Comparison of ENCODE assay signal across 31 cellular contexts in genomic region chr18:13213036-13213795, GRCh38. TPM values are rescaled to one million over a fixed set of nuclear protein-coding genes. Genes with fewer than 3 reads are reported as not detected.
"Had no signal": no experiment of that assay in that cellular context is flagged by ENCODE, and none has a peak within 500 bp of the region (broad histone marks: within the 10 kb centered on the region; RNA-seq: fewer than 3 reads in every experiment).

No MANE protein-coding gene starts in this region.

- H3K9me3 Mint-ChIP-seq: activated B cell treated with CpG ODN at 0.5 μM for 24 hours; activated CD8-positive, alpha-beta T cell treated with anti-CD3 and anti-CD28 coated beads for 36 hours; activated T-cell treated with anti-CD3 and anti-CD28 coated beads, Interleukin-2, amount 50 U/mL, for 4 hours; activated T-helper 17 cell treated with anti-CD3 and anti-CD28 coated beads, Interleukin-2, amount 50 U/mL, for 72 hours; effector memory CD8-positive, alpha-beta T cell; T-helper 2 cell treated with Interferon-gamma antibody and Interleukin-4, amounts not matched to agents 5 μg/mL and 100 μg/mL, for 36 hours had no signal

- H3K27ac ChIP-seq: brain microvascular endothelial cell, esophagus squamous epithelium, gastroesophageal sphincter, WERI-Rb-1 had no signal

- DNase-seq: activated B cell treated with CpG ODN at 0.5 μM for 24 hours; activated CD4-positive, alpha-beta T cell treated with anti-CD3 and anti-CD28 coated beads for 48 hours; activated CD4-positive, alpha-beta T cell treated with anti-CD3 and anti-CD28 coated beads, Interleukin-2, amount 50 U/mL, for 1 hour; activated CD4-positive, alpha-beta T cell treated with anti-CD3 and anti-CD28 coated beads, Interleukin-2, amount 50 U/mL, for 48 hours; activated CD8-positive, alpha-beta memory T cell treated with anti-CD3 and anti-CD28 coated beads for 24 hours; activated CD8-positive, alpha-beta T cell treated with anti-CD3 and anti-CD28 coated beads for 36 hours; activated effector memory CD4-positive, alpha-beta T cell treated with Interleukin-2 at 50 U/mL for 16 hours; activated gamma-delta T cell treated with Interleukin-2 at 50 U/mL for 16 hours; activated naive CD4-positive, alpha-beta T cell treated with anti-CD3 and anti-CD28 coated beads, Interleukin-2, amount 50 U/mL, for 16 hours; activated naive CD4-positive, alpha-beta T cell treated with Interleukin-2 at 50 U/mL for 16 hours; activated T-cell treated with anti-CD3 and anti-CD28 coated beads, Interleukin-2, amount 50 U/mL, for 4 hours; amniotic stem cell; anterior cingulate cortex; brain microvascular endothelial cell; cortex of kidney; dermis blood vessel endothelial cell; effector CD4-positive, alpha-beta T cell; effector memory CD8-positive, alpha-beta T cell; erythroblast; esophagus squamous epithelium; foreskin melanocyte; T-helper 1 cell; T-helper 17 cell; T1000; WERI-Rb-1 had no signal

- H3K4me3 Mint-ChIP-seq: activated B cell treated with CpG ODN at 0.5 μM for 24 hours; activated CD8-positive, alpha-beta T cell treated with anti-CD3 and anti-CD28 coated beads for 36 hours; activated naive CD8-positive, alpha-beta T cell; activated T-cell treated with anti-CD3 and anti-CD28 coated beads, Interleukin-2, amount 50 U/mL, for 4 hours; activated T-helper 17 cell treated with anti-CD3 and anti-CD28 coated beads, Interleukin-2, amount 50 U/mL, for 72 hours; effector memory CD8-positive, alpha-beta T cell; T-helper 17 cell; T-helper 2 cell treated with Interferon-gamma antibody and Interleukin-4, amounts not matched to agents 5 μg/mL and 100 μg/mL, for 36 hours had no signal

- H3K4me3 ChIP-seq: esophagus squamous epithelium, gastroesophageal sphincter had no signal

- H3K27me3 ChIP-seq: gastroesophageal sphincter had no signal

- H3K27ac Mint-ChIP-seq: activated B cell treated with CpG ODN at 0.5 μM for 24 hours; activated CD8-positive, alpha-beta T cell treated with anti-CD3 and anti-CD28 coated beads for 36 hours; activated naive CD8-positive, alpha-beta T cell; activated T-helper 17 cell treated with anti-CD3 and anti-CD28 coated beads, Interleukin-2, amount 50 U/mL, for 72 hours; effector memory CD8-positive, alpha-beta T cell; T-helper 17 cell; T-helper 2 cell treated with Interferon-gamma antibody and Interleukin-4, amounts not matched to agents 5 μg/mL and 100 μg/mL, for 36 hours had no signal

- H3K36me3 ChIP-seq: brain microvascular endothelial cell, esophagus squamous epithelium, gastroesophageal sphincter, WERI-Rb-1 had no signal

- H3K36me3 Mint-ChIP-seq: activated naive CD8-positive, alpha-beta T cell had no signal

- H3K9me3 ChIP-seq: esophagus squamous epithelium, gastroesophageal sphincter had no signal

RNA-seq across cellular contexts. Expression of gene LDLRAD4, which starts 5.3 kb away (rescaled TPM):
- total RNA-seq: bronchial epithelial cell, fibroblast of lung had no signal
